ENCODE assay signal across 1 cellular context in genomic region chr6:75818061-75818855, GRCh38.
TF ChIP-seq lines count a peak whose summit lies in the region.

No MANE protein-coding gene starts in this region.

TF ChIP-seq in IMR-90, 13 proteins besides CTCF, POLR2A, EP300 and RAD21 (continued from another document):
- TF ChIP-seq CHD1 (IDR thresholded peaks at IDR 0.05; ENCODE audit: low read depth, low read length): no peak
- no peak for TF ChIP-seq BHLHE40 (IDR thresholded peaks at IDR 0.05; ENCODE audit: low read depth, low read length)
- TF ChIP-seq, protein P1, sequence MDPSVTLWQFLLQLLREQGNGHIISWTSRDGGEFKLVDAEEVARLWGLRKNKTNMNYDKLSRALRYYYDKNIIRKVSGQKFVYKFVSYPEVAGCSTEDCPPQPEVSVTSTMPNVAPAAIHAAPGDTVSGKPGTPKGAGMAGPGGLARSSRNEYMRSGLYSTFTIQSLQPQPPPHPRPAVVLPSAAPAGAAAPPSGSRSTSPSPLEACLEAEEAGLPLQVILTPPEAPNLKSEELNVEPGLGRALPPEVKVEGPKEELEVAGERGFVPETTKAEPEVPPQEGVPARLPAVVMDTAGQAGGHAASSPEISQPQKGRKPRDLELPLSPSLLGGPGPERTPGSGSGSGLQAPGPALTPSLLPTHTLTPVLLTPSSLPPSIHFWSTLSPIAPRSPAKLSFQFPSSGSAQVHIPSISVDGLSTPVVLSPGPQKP (IDR thresholded peaks at IDR 0.05; ENCODE audit: borderline replicate concordance, low read depth, low read length): no peak
- no peak for TF ChIP-seq RCOR1 (IDR thresholded peaks at IDR 0.05; ENCODE audit: insufficient replicate concordance, low read length)
- no peak for TF ChIP-seq SMC3 (IDR thresholded peaks at IDR 0.05; ENCODE audit: low read depth, low read length)
